1 cellular context compared by ENCODE assay signal in genomic region chr20:63641792-63642517, GRCh38.
TF ChIP-seq lines count a peak whose summit lies in the region.

No MANE protein-coding gene starts in this region.

TF ChIP-seq in GM12878, 131 proteins besides CTCF, POLR2A, EP300 and RAD21 (continues in another document):
- TF ChIP-seq HDAC2 (IDR thresholded peaks at IDR 0.05) (no peak), CEBPB (IDR thresholded peaks at IDR 0.05; ENCODE audit: borderline replicate concordance in 1 of 2, low read depth in 2 of 2, low read length in 2 of 2) (no peak), SMARCA5 (IDR thresholded peaks at IDR 0.05) (peak; percentile 58; the same call in 1 of the 2 replicates), SMC3 (IDR thresholded peaks at IDR 0.05; ENCODE audit: borderline replicate concordance, low read length) (peak; percentile 43; the same call in 1 of the 2 replicates), TCF3 (IDR thresholded peaks at IDR 0.05; ENCODE audit: borderline replicate concordance, insufficient read depth, low read depth, low read length) (peak; percentile 88), REST (IDR thresholded peaks at IDR 0.05; ENCODE audit: low read depth, low read length) (no peak), SUZ12 (IDR thresholded peaks at IDR 0.05; ENCODE audit: unreplicated experiment) (no peak), MYB (IDR thresholded peaks at IDR 0.05; ENCODE audit: borderline replicate concordance, low read depth, low read length) (no peak), PRDM15 (CRISPR knock-in tag; IDR thresholded peaks at IDR 0.05) (no peak), CHD1 (IDR thresholded peaks at IDR 0.05; ENCODE audit: low read depth, low read length) (no peak), PAX5 (IDR thresholded peaks at IDR 0.05; ENCODE audit: borderline replicate concordance, low read depth, low read length) (no peak), MEF2A (IDR thresholded peaks at IDR 0.05; ENCODE audit: insufficient read depth, low read depth, low read length) (no peak), RBBP5 (conservative IDR thresholded peaks at IDR 0.05) (no peak), E2F4 (IDR thresholded peaks at IDR 0.05; ENCODE audit: low read depth, low read length) (no peak), YBX1 (IDR thresholded peaks at IDR 0.05) (no peak), USF2 (IDR thresholded peaks at IDR 0.05; ENCODE audit: borderline replicate concordance, low read depth, low read length) (no peak), DPF2 (IDR thresholded peaks at IDR 0.05) (peak; percentile 63), BACH1 (IDR thresholded peaks at IDR 0.05; ENCODE audit: borderline replicate concordance) (peak; percentile 54; the same call in 1 of the 2 replicates), ZNF687 (IDR thresholded peaks at IDR 0.05) (no peak), E4F1 (IDR thresholded peaks at IDR 0.05; ENCODE audit: borderline replicate concordance, partially characterized antibody) (no peak), ZNF207 (IDR thresholded peaks at IDR 0.05; ENCODE audit: borderline replicate concordance) (peak; percentile 70; the same call in 1 of the 2 replicates), NFXL1 (IDR thresholded peaks at IDR 0.05; ENCODE audit: borderline replicate concordance) (peak; percentile 58; the same call in 1 of the 2 replicates), CHD2 (IDR thresholded peaks at IDR 0.05; ENCODE audit: borderline replicate concordance, low read depth, low read length) (no peak), SMAD1 (IDR thresholded peaks at IDR 0.05; ENCODE audit: low read depth, partially characterized antibody) (no peak), IKZF1 (conservative IDR thresholded peaks at IDR 0.05) (peak; percentile 60), LARP7 (IDR thresholded peaks at IDR 0.05) (peak; percentile 86), ZSCAN29 (IDR thresholded peaks at IDR 0.05) (no peak), EED (IDR thresholded peaks at IDR 0.05; ENCODE audit: low read depth) (no peak), NFYA (IDR thresholded peaks at IDR 0.05; ENCODE audit: borderline replicate concordance, low read depth, low read length) (no peak), CREB1 (IDR thresholded peaks at IDR 0.05; ENCODE audit: low read depth) (peak; percentile 44; the same call in 1 of the 2 replicates), HDAC6 (IDR thresholded peaks at IDR 0.05; ENCODE audit: unreplicated experiment) (no peak), POLR2AphosphoS5 (IDR thresholded peaks at IDR 0.05; ENCODE audit: low read length) (no peak), KAT2A (conservative IDR thresholded peaks at IDR 0.05; ENCODE audit: control insufficient read depth, low read depth, low read length) (no peak), MAX (IDR thresholded peaks at IDR 0.05; ENCODE audit: low read depth, low read length) (peak; percentile 14; the same call in 1 of the 2 replicates), ATF2 (IDR thresholded peaks at IDR 0.05; ENCODE audit: low read length) (no peak), EZH2 (IDR thresholded peaks at IDR 0.05; ENCODE audit: borderline replicate concordance, control insufficient read depth, low read depth, low read length) (no peak), ZNF217 (IDR thresholded peaks at IDR 0.05) (peak; percentile 40; the same call in 1 of the 2 replicates), MLLT1 (IDR thresholded peaks at IDR 0.05) (no peak), RFX5 (IDR thresholded peaks at IDR 0.05; ENCODE audit: low read depth, low read length) (no peak), ELK1 (IDR thresholded peaks at IDR 0.05; ENCODE audit: low read depth, low read length) (no peak), STAT1 (conservative IDR thresholded peaks at IDR 0.05) (no peak)
